20 cellular contexts compared by ENCODE assay signal in genomic region chr11:2091112-2091746, GRCh38. TPM values are rescaled to one million over a fixed set of nuclear protein-coding genes. Genes with fewer than 3 reads are reported as not detected.
"Had no signal": no experiment of that assay in that cellular context is flagged by ENCODE, and none has a peak within 500 bp of the region (broad histone marks: within the 10 kb centered on the region; RNA-seq: fewer than 3 reads in every experiment).

No MANE protein-coding gene starts in this region.

- H3K4me3 ChIP-seq: colonic mucosa, gastrocnemius medialis, left lung, right lobe of liver, transverse colon had no signal

- ATAC-seq: activated CD4-positive, alpha-beta T cell treated with anti-CD3 and anti-CD28 coated beads for 36 hours; activated naive CD8-positive, alpha-beta T cell treated with anti-CD3 and anti-CD28 coated beads, Interleukin-2, amount 50 U/mL, for 24 hours; activated T-helper 17 cell treated with anti-CD3 and anti-CD28 coated beads, Interleukin-2, amount 50 U/mL, for 72 hours; esophagus mucosa; gastrocnemius medialis; left lung; naive thymus-derived CD4-positive, alpha-beta T cell; right lobe of liver; stimulated activated naive CD8-positive, alpha-beta T cell treated with anti-CD3 and anti-CD28 coated beads, Interleukin-15, Interleukin-2, amounts not matched to agents 100 U/mL and 50 U/mL, for 24 hours had no signal

- H3K9ac ChIP-seq: parathyroid adenoma had no signal

- H3K27ac ChIP-seq: colonic mucosa, gastrocnemius medialis, left lung, neutrophil, parathyroid adenoma, right lobe of liver, transverse colon, WERI-Rb-1 had no signal

- H3K9me3 ChIP-seq: colonic mucosa, gastrocnemius medialis, left lung, neutrophil, right lobe of liver, transverse colon had no signal

- H3K4me1 ChIP-seq: colonic mucosa, left lung, parathyroid adenoma had no signal

- H3K79me2 ChIP-seq: parathyroid adenoma had no signal

- FAIRE-seq: kidney had no signal

- H3K36me3 ChIP-seq: colonic mucosa, gastrocnemius medialis, left lung, neutrophil, right lobe of liver, transverse colon, WERI-Rb-1 had no signal

- H3K27me3 ChIP-seq: colonic mucosa, gastrocnemius medialis, right lobe of liver had no signal

- H2AFZ ChIP-seq: parathyroid adenoma had no signal

- DNase-seq: activated CD4-positive, alpha-beta T cell treated with anti-CD3 and anti-CD28 coated beads for 36 hours; activated CD4-positive, alpha-beta T cell treated with anti-CD3 and anti-CD28 coated beads, Interleukin-2, amount 50 U/mL, for 48 hours; activated naive CD4-positive, alpha-beta T cell treated with Interleukin-2 at 50 U/mL for 16 hours; activated naive CD8-positive, alpha-beta T cell treated with anti-CD3 and anti-CD28 coated beads, Interleukin-2, amount 50 U/mL, for 24 hours; anterior cingulate cortex; colonic mucosa; effector CD4-positive, alpha-beta T cell; gastrocnemius medialis; kidney; naive thymus-derived CD4-positive, alpha-beta T cell; stimulated activated naive CD8-positive, alpha-beta T cell treated with anti-CD3 and anti-CD28 coated beads, Interleukin-15, Interleukin-2, amounts not matched to agents 100 U/mL and 50 U/mL, for 24 hours; transverse colon; WERI-Rb-1 had no signal

RNA-seq across cellular contexts. Expression of gene IGF2, which starts 48.0 kb away (rescaled TPM):
- total RNA-seq: T-helper 2 cell treated with Interferon-gamma antibody and Interleukin-4, amounts not matched to agents 100 ng/mL and 5 ng/mL, for 36 hours had no signal
- polyA plus RNA-seq: naive thymus-derived CD4-positive, alpha-beta T cell had no signal
